ENCODE assay signal across 10 cellular contexts in genomic region chr4:7365472-7366179, GRCh38.
DNase-seq lines count a peak whose midpoint lies in the region; ATAC-seq, FAIRE-seq and TF ChIP-seq lines count a peak whose summit lies in the region.
"Had no signal": no experiment of that assay in that cellular context is flagged by ENCODE, and none has a peak within 500 bp of the region (broad histone marks: within the 10 kb centered on the region; RNA-seq: fewer than 3 reads in every experiment).

No MANE protein-coding gene starts in this region.

- H3K36me3 ChIP-seq in heart left ventricle: no peaks in the 10 kb centered on the region
- no peaks in the 10 kb centered on the region for H3K36me3 ChIP-seq in small intestine (ENCODE audit: control insufficient read depth in 2 of 2, insufficient read depth in 2 of 2, low read length in 2 of 2)
- no peaks in the 10 kb centered on the region for H3K36me3 ChIP-seq in colonic mucosa

- H3K27me3 Mint-ChIP-seq in activated T-helper 1 cell treated with anti-CD3 and anti-CD28 coated beads, Interleukin-12 subunit alpha, Interleukin-12 subunit beta, Interleukin-2, Interleukin-4 antibody, amounts not matched to agents 30 ng/mL and 10 ng/mL and 1 ng/mL, durations not matched to agents 14 hours and 24 hours and 36 hours (ENCODE audit: insufficient read depth): peaks cover 2% of the 10 kb centered on the region

- TF ChIP-seq CTCF in heart left ventricle (IDR thresholded peaks at IDR 0.05): no peak
- no peak for TF ChIP-seq CTCF in colonic mucosa (IDR thresholded peaks at IDR 0.05)

- peaks cover 0 to 29% (median 17%) of the 10 kb centered on the region in 12 donors for H3K4me1 ChIP-seq in heart left ventricle
- H3K4me1 ChIP-seq in small intestine (ENCODE audit: control insufficient read depth in 2 of 2, insufficient read depth in 1 of 2, low read depth in 1 of 2, low read length in 1 of 2): no peaks in the 10 kb centered on the region
- H3K4me1 ChIP-seq in colonic mucosa: no peaks in the 10 kb centered on the region

- H3K4me3 ChIP-seq in heart left ventricle: no peak overlapping the region
- H3K4me3 ChIP-seq in small intestine (ENCODE audit: low read depth in 1 of 2, low read length in 2 of 2): no peak overlapping the region
- no peak overlapping the region for H3K4me3 ChIP-seq in colonic mucosa

- peaks cover 6% of the 10 kb centered on the region for H3K9me3 Mint-ChIP-seq in activated T-helper 1 cell treated with anti-CD3 and anti-CD28 coated beads, Interleukin-12 subunit alpha, Interleukin-12 subunit beta, Interleukin-2, Interleukin-4 antibody, amounts not matched to agents 30 ng/mL and 10 ng/mL and 1 ng/mL, durations not matched to agents 14 hours and 24 hours and 36 hours

- H3K4me3 Mint-ChIP-seq in activated T-helper 1 cell treated with anti-CD3 and anti-CD28 coated beads, Interleukin-12 subunit alpha, Interleukin-12 subunit beta, Interleukin-2, Interleukin-4 antibody, amounts not matched to agents 30 ng/mL and 10 ng/mL and 1 ng/mL, durations not matched to agents 14 hours and 24 hours and 36 hours: no peak overlapping the region

- H3K36me3 Mint-ChIP-seq in activated T-helper 1 cell treated with anti-CD3 and anti-CD28 coated beads, Interleukin-12 subunit alpha, Interleukin-12 subunit beta, Interleukin-2, Interleukin-4 antibody, amounts not matched to agents 30 ng/mL and 10 ng/mL and 1 ng/mL, durations not matched to agents 14 hours and 24 hours and 36 hours (ENCODE audit: low read depth): no peaks in the 10 kb centered on the region
- H3K36me3 Mint-ChIP-seq: activated naive CD4-positive, alpha-beta T cell treated with anti-CD3 and anti-CD28 coated beads, Interleukin-2, amount 50 U/mL, for 72 hours had no signal

- no peak for TF ChIP-seq POLR2A in heart left ventricle (IDR thresholded peaks at IDR 0.05)

- DNase-seq in NCI-H1105 treated with DMSO at 0.1 percent for 48 hours (lab: John Stamatoyannopoulos, UW) (peak; percentile 94), NCI-H345 (lab: John Stamatoyannopoulos, UW) (peak; percentile 93), heart left ventricle (peak; percentile 43 to 71 (median 63)), small intestine (peak; percentile 20), colonic mucosa (no peak)
- DNase-seq in activated T-helper 1 cell treated with anti-CD3 and anti-CD28 coated beads, Interleukin-12 subunit alpha, Interleukin-12 subunit beta, Interleukin-2, Interleukin-4 antibody, amounts not matched to agents 30 ng/mL and 10 ng/mL and 1 ng/mL, durations not matched to agents 14 hours and 24 hours and 36 hours (ENCODE audit: low spot score): no peak
- no peak for DNase-seq in stimulated activated naive CD4-positive, alpha-beta T cell treated with Interleukin-2 at 50 U/mL for 16 hours (lab: John Stamatoyannopoulos, UW)
- DNase-seq in effector CD4-positive, alpha-beta T cell: no peak
- DNase-seq: activated CD4-positive, alpha-beta T cell treated with anti-CD3 and anti-CD28 coated beads, Interleukin-2, amount 50 U/mL, for 48 hours had no signal

- H3K4me1 Mint-ChIP-seq in activated T-helper 1 cell treated with anti-CD3 and anti-CD28 coated beads, Interleukin-12 subunit alpha, Interleukin-12 subunit beta, Interleukin-2, Interleukin-4 antibody, amounts not matched to agents 30 ng/mL and 10 ng/mL and 1 ng/mL, durations not matched to agents 14 hours and 24 hours and 36 hours (ENCODE audit: low read depth): no peaks in the 10 kb centered on the region

- H3K27me3 ChIP-seq in heart left ventricle (peaks cover 0 to 17% (median 0%) of the 10 kb centered on the region in 9 donors), small intestine (ENCODE audit: control insufficient read depth in 2 of 2, insufficient read depth in 2 of 2, low read length in 2 of 2) (no peaks in the 10 kb centered on the region), colonic mucosa (no peaks in the 10 kb centered on the region)

- FAIRE-seq in small intestine (lab: Jason Lieb, UNC): no peak

- no peak overlapping the region for H3K27ac Mint-ChIP-seq in activated T-helper 1 cell treated with anti-CD3 and anti-CD28 coated beads, Interleukin-12 subunit alpha, Interleukin-12 subunit beta, Interleukin-2, Interleukin-4 antibody, amounts not matched to agents 30 ng/mL and 10 ng/mL and 1 ng/mL, durations not matched to agents 14 hours and 24 hours and 36 hours

- H3K9ac ChIP-seq in colonic mucosa (ENCODE audit: low read depth in 2 of 2, low read length in 2 of 2): no peak overlapping the region

- WGBS in heart left ventricle, 4 donors: 18 to 30% (median 26%) methylated on average over 19 to 22 of the region's 22 CpGs
- 5 to 45% (median 30%) methylated on average over 20 to 22 of the region's 22 CpGs for WGBS in small intestine, 3 donors

- no peaks in the 10 kb centered on the region for H3K9me3 ChIP-seq in heart left ventricle
- H3K9me3 ChIP-seq in small intestine (ENCODE audit: control insufficient read depth, low read depth): no peaks in the 10 kb centered on the region
- H3K9me3 ChIP-seq in colonic mucosa: no peaks in the 10 kb centered on the region

- peak; percentile 85 to 92 (median 90) for ATAC-seq in heart left ventricle
- ATAC-seq: activated naive CD4-positive, alpha-beta T cell treated with anti-CD3 and anti-CD28 coated beads, Interleukin-2, amount 50 U/mL, for 72 hours had no signal

- intact Hi-C loops in heart left ventricle (cut with DNase I): no loop called here
- intact Hi-C loops in activated T-helper 1 cell treated with anti-CD3 and anti-CD28 coated beads, Interleukin-12 subunit alpha, Interleukin-12 subunit beta, Interleukin-2, Interleukin-4 antibody, amounts not matched to agents 30 ng/mL and 10 ng/mL and 1 ng/mL, durations not matched to agents 14 hours and 24 hours and 36 hours (cut with micrococcal nuclease): no loop called here
- intact Hi-C loops in colonic mucosa (cut with DNase I): no loop called here

- peak overlapping the region in 3 of 12 donors; percentile 6 to 38 (median 13) for H3K27ac ChIP-seq in heart left ventricle
- H3K27ac ChIP-seq in small intestine (ENCODE audit: low read depth in 1 of 2, low read length in 1 of 2): no peak overlapping the region
- H3K27ac ChIP-seq in colonic mucosa: no peak overlapping the region

Comparison
In these comparisons a context has a peak if more than half of its experiments do, and no peak if none do; other contexts are left out.
1. DNase-seq: peak in NCI-H1105 treated with DMSO at 0.1 percent for 48 hours (single experiment), NCI-H345 (single experiment), heart left ventricle (5 of 5) and small intestine (single experiment); none in activated T-helper 1 cell treated with anti-CD3 and anti-CD28 coated beads, Interleukin-12 subunit alpha, Interleukin-12 subunit beta, Interleukin-2, Interleukin-4 antibody, amounts not matched to agents 30 ng/mL and 10 ng/mL and 1 ng/mL, durations not matched to agents 14 hours and 24 hours and 36 hours (single experiment), stimulated activated naive CD4-positive, alpha-beta T cell treated with Interleukin-2 at 50 U/mL for 16 hours (single experiment), colonic mucosa (single experiment) and effector CD4-positive, alpha-beta T cell (single experiment).